Comparison of ENCODE assay signal across 27 cellular contexts in the genomic region with DNA sequence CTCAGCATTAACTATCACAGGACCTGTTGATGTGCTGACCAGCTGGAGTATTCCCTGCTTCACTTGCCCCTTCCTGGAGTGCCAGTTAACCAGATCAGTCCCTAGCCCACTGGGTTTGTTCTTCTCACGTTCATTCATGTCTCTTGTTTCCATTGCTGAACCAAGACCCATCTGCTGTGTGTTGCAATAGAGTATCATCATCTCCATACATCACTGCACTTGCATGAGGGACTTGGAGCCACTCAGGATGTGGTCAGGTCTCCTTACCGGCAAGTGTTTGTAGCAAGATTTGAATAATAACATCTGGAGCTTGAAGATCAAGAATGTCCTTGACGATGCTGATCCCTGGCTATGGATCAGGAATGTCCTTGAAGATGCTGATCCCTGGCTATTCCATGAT.
"Had no signal": no experiment of that assay in that cellular context is flagged by ENCODE, and none has a peak within 500 bp of the region (broad histone marks: within the 10 kb centered on the region; RNA-seq: fewer than 3 reads in every experiment).

No MANE protein-coding gene starts in this region.

- H3K27ac ChIP-seq: colonic mucosa, epithelial cell of prostate, gastrocnemius medialis, ovary, psoas muscle, skin epidermis, spleen, suprapubic skin, transverse colon, upper lobe of right lung, uterus had no signal

- H3K9me3 ChIP-seq: colonic mucosa, gastrocnemius medialis, ovary, psoas muscle, suprapubic skin, transverse colon, upper lobe of right lung, uterus had no signal

- DNase-seq: colonic mucosa; effector CD8-positive, alpha-beta T cell; endodermal cell; foreskin fibroblast; gastrocnemius medialis; head of caudate nucleus; kidney; naive thymus-derived CD4-positive, alpha-beta T cell; nephron progenitor cell; nucleus accumbens; ovary; posterior cingulate gyrus; psoas muscle; right cardiac atrium; spleen; stimulated activated CD4-positive, alpha-beta T cell treated with anti-CD3 and anti-CD28 coated beads, Interleukin-2, amount 100 ng/mL, for 48 hours; stimulated activated naive CD4-positive, alpha-beta T cell; stimulated activated naive CD8-positive, alpha-beta T cell treated with anti-CD3 and anti-CD28 coated beads, Interleukin-15, amount 100 ng/mL, for 72 hours; transverse colon; upper lobe of right lung; uterus had no signal

- H3K27me3 ChIP-seq: colonic mucosa, gastrocnemius medialis, ovary, spleen, suprapubic skin, transverse colon, upper lobe of right lung, uterus had no signal

- H3K4me3 ChIP-seq: colonic mucosa, gastrocnemius medialis, lung, ovary, psoas muscle, skin epidermis, spleen, suprapubic skin, transverse colon, upper lobe of right lung, uterus had no signal

- H3K36me3 ChIP-seq: colonic mucosa, gastrocnemius medialis, ovary, spleen, suprapubic skin, transverse colon, upper lobe of right lung, uterus had no signal

- ATAC-seq: esophagus mucosa; gastrocnemius medialis; left lobe of liver; naive thymus-derived CD4-positive, alpha-beta T cell; psoas muscle; right cardiac atrium; stimulated activated naive CD8-positive, alpha-beta T cell treated with anti-CD3 and anti-CD28 coated beads, Interleukin-15, amount 100 ng/mL, for 72 hours; upper lobe of right lung had no signal

- H3K4me1 ChIP-seq: colonic mucosa, gastrocnemius medialis, psoas muscle, spleen, suprapubic skin, transverse colon, upper lobe of right lung, uterus had no signal
